ENCODE assay signal across 21 cellular contexts in genomic region chr15:23570466-23570865, GRCh38. TPM values are rescaled to one million over a fixed set of nuclear protein-coding genes. Genes with fewer than 3 reads are reported as not detected.
DNase-seq lines count a peak whose midpoint lies in the region; ATAC-seq, FAIRE-seq and TF ChIP-seq lines count a peak whose summit lies in the region.
"Had no signal": no experiment of that assay in that cellular context is flagged by ENCODE, and none has a peak within 500 bp of the region (broad histone marks: within the 10 kb centered on the region; RNA-seq: fewer than 3 reads in every experiment).

No MANE protein-coding gene starts in this region.

- BruUV-seq in HepG2 (replicated peaks; lab: Mats Ljungman, UMichigan), result no TSS peak

- no peak overlapping the region for H3K9ac ChIP-seq in HepG2 (ENCODE audit: insufficient read depth, low read depth, low read length)
- H3K9ac ChIP-seq in neural cell (ENCODE audit: low read length), result peak overlapping the region; percentile 57

- H3K4me1 ChIP-seq in HepG2 (ENCODE audit: insufficient read depth, low read length) (peaks cover 30% of the 10 kb centered on the region), right lobe of liver (no peaks in the 10 kb centered on the region), ectodermal cell (ENCODE audit: control insufficient read depth, insufficient read depth, low read length) (no peaks in the 10 kb centered on the region)
- H3K4me1 ChIP-seq: gastrocnemius medialis, SJSA1, suprapubic skin had no signal

- FAIRE-seq in HepG2 (lab: Jason Lieb, UNC), result peak; percentile 47

- H2AFZ ChIP-seq in HepG2 (ENCODE audit: low read length), result no peak overlapping the region
- no peak overlapping the region for H2AFZ ChIP-seq in neural cell (ENCODE audit: low read depth, low read length)

- H3K27me3 ChIP-seq in HepG2 (ENCODE audit: control insufficient read depth in 1 of 2, insufficient read depth in 2 of 2, low read length in 2 of 2) (no peaks in the 10 kb centered on the region), right lobe of liver (no peaks in the 10 kb centered on the region), ectodermal cell (ENCODE audit: control insufficient read depth, insufficient read depth, low read length, poor library complexity, severe bottlenecking) (no peaks in the 10 kb centered on the region), neural cell (ENCODE audit: insufficient read depth, low read depth, low read length) (no peaks in the 10 kb centered on the region)
- H3K27me3 ChIP-seq: gastrocnemius medialis, SJSA1, suprapubic skin had no signal

- CTCF ChIA-PET in HepG2 (lab: Yijun Ruan, JAX; ENCODE audit: low intra/inter-chr PET ratio, low total read pairs), result no interaction called here

- ATAC-seq in HepG2 (peak; percentile 71), right lobe of liver (no peak)
- ATAC-seq: activated naive CD4-positive, alpha-beta T cell treated with anti-CD3 and anti-CD28 coated beads, Interleukin-2, amount 50 U/mL, for 72 hours; activated T-cell treated with anti-CD3 and anti-CD28 coated beads, Interleukin-2, amount 50 U/mL, for 72 hours; gastrocnemius medialis; Panc1; WTC11 had no signal

- TF ChIP-seq POLR2A in HepG2 (IDR thresholded peaks at IDR 0.05; ENCODE audit: insufficient read depth in 1 of 2, low read depth in 2 of 2, low read length in 2 of 2) (no peak), right lobe of liver (IDR thresholded peaks at IDR 0.05) (no peak)

- H3K36me3 ChIP-seq in HepG2 (replicated peaks in 1 of 2; ENCODE audit: control insufficient read depth in 1 of 2, insufficient read depth in 2 of 2, low read length in 2 of 2), result no peaks in the 10 kb centered on the region
- no peaks in the 10 kb centered on the region for H3K36me3 ChIP-seq in right lobe of liver
- no peaks in the 10 kb centered on the region for H3K36me3 ChIP-seq in ectodermal cell (ENCODE audit: control insufficient read depth, insufficient read depth, low read length)
- H3K36me3 ChIP-seq in neural cell (ENCODE audit: insufficient read depth, low read length), result no peaks in the 10 kb centered on the region
- H3K36me3 ChIP-seq: gastrocnemius medialis, SJSA1, suprapubic skin had no signal

- H3F3A ChIP-seq in neural cell (ENCODE audit: insufficient read depth, low read length, poor library complexity, severe bottlenecking), result no peaks in the 10 kb centered on the region

- 4% methylated on average over 3 of the region's 3 CpGs for WGBS in HepG2 (ENCODE audit: low lambda C conversion rate)
- WGBS in right lobe of liver (ENCODE audit: insufficient coverage, low coverage, low lambda C conversion rate, missing lambda C conversion rate), result 0% methylated on average over 3 of the region's 3 CpGs
- 37 to 40% methylated on average over 3 of the region's 3 CpGs for WGBS in ectodermal cell, 2 experiments

- intact Hi-C loops in HepG2 (cut with micrococcal nuclease; ENCODE audit: unreplicated experiment) (loop anchor here (5.0 kb wide), 1 partner anchor 1802 kb away; no protein-coding TSS in a partner anchor), right lobe of liver (cut with DNase I) (no loop called here)

- TF ChIP-seq CTCF in HepG2 (CRISPR knock-in tag; IDR thresholded peaks at IDR 0.05) (no peak), right lobe of liver (IDR thresholded peaks at IDR 0.05) (no peak), neural cell (IDR thresholded peaks at IDR 0.05; ENCODE audit: poor library complexity, severe bottlenecking) (no peak)

- H3K9me3 ChIP-seq in HepG2 (ENCODE audit: low read length) (0 out of 2 replicates have a peak, but pooled peaks cover under 1% of the 10 kb centered on the region), right lobe of liver (no peaks in the 10 kb centered on the region), ectodermal cell (ENCODE audit: control insufficient read depth, low read length) (no peaks in the 10 kb centered on the region), neural cell (ENCODE audit: low read length) (no peaks in the 10 kb centered on the region)
- H3K9me3 ChIP-seq: gastrocnemius medialis, SJSA1, suprapubic skin had no signal

- H3K4me2 ChIP-seq in HepG2 (ENCODE audit: low read depth, low read length) (no peak overlapping the region), neural cell (ENCODE audit: low read length) (no peak overlapping the region)

- H3K4me3 ChIP-seq in HepG2 (replicated peaks in 1 of 3; ENCODE audit: insufficient read depth in 1 of 3, low read depth in 2 of 3, low read length in 3 of 3) (no peak overlapping the region), right lobe of liver (no peak overlapping the region), ectodermal cell (ENCODE audit: insufficient read depth, low read depth, low read length) (no peak overlapping the region), neural cell (ENCODE audit: low read length) (peak overlapping the region; percentile 30)
- H3K4me3 ChIP-seq: gastrocnemius medialis, SJSA1, suprapubic skin had no signal

- TF ChIP-seq EP300 in HepG2 (IDR thresholded peaks at IDR 0.05; ENCODE audit: low read depth in 2 of 2, low read length in 2 of 2) (no peak), HepG2 (CRISPR knock-in tag; IDR thresholded peaks at IDR 0.05; ENCODE audit: borderline replicate concordance) (no peak), neural cell (conservative IDR thresholded peaks at IDR 0.05; ENCODE audit: poor library complexity, severe bottlenecking) (no peak)

- H4K20me1 ChIP-seq in HepG2 (ENCODE audit: insufficient read depth, low read length) (0 out of 2 replicates have a peak, but pooled peaks cover 5% of the 10 kb centered on the region), neural cell (ENCODE audit: insufficient read depth) (no peaks in the 10 kb centered on the region)

- H3K27ac ChIP-seq in HepG2 (ENCODE audit: extremely low read length, insufficient read depth, low read length) (no peak overlapping the region), right lobe of liver (no peak overlapping the region), ectodermal cell (ENCODE audit: insufficient read depth, low read depth, low read length, poor library complexity, severe bottlenecking) (peak overlapping the region; percentile 76), neural cell (ENCODE audit: low read length) (peak overlapping the region; percentile 71)
- H3K27ac ChIP-seq: C4-2B, gastrocnemius medialis, SJSA1, suprapubic skin had no signal

- no peaks in the 10 kb centered on the region for H3K9me2 ChIP-seq in neural cell (ENCODE audit: insufficient read depth, low read length)

- POLR2A ChIA-PET in HepG2 (lab: Yijun Ruan, JAX), result no interaction called here

- in situ Hi-C loops in HepG2 (cut with HindIII; ENCODE audit: extremely low pct_ligation_motif_present, low pct_unique_long_range_greater_than_20kb), result no loop called here

- DNase-seq in HepG2 (ENCODE audit: low spot score) (peak; percentile 68), right lobe of liver (no peak), NCI-H2107 (lab: John Stamatoyannopoulos, UW) (no peak), amniotic stem cell (lab: John Stamatoyannopoulos, UW) (no peak)
- no peak for DNase-seq in activated naive CD4-positive, alpha-beta T cell treated with anti-CD3 and anti-CD28 coated beads, Interleukin-2, amount 50 U/mL, for 16 hours
- DNase-seq in stimulated activated CD4-positive, alpha-beta T cell treated with anti-CD3 and anti-CD28 coated beads, Interleukin-2, amount 100 ng/mL, for 24 hours, result no peak
- DNase-seq: activated T-cell treated with anti-CD3 and anti-CD28 coated beads, Interleukin-2, amount 50 U/mL, for 72 hours; dermis blood vessel endothelial cell; gastrocnemius medialis; NCI-H2171; NCI-H82 had no signal

- TF ChIP-seq RAD21 in HepG2 (CRISPR knock-in tag; IDR thresholded peaks at IDR 0.05), result no peak
- TF ChIP-seq RAD21 in neural cell (conservative IDR thresholded peaks at IDR 0.05), result no peak

- peaks cover 14% of the 10 kb centered on the region for H3K79me2 ChIP-seq in HepG2 (ENCODE audit: insufficient read depth, low read length)
- peaks cover 57% of the 10 kb centered on the region for H3K79me2 ChIP-seq in neural cell (replicated peaks; ENCODE audit: insufficient read depth, low read length)

TF ChIP-seq in HepG2, 621 proteins besides CTCF, POLR2A, EP300 and RAD21 (continues in another document):
- TF ChIP-seq TARDBP (CRISPR knock-in tag; IDR thresholded peaks at IDR 0.05) (no peak), MTF1 (CRISPR knock-in tag; IDR thresholded peaks at IDR 0.05) (no peak), KAT2B (IDR thresholded peaks at IDR 0.05; ENCODE audit: borderline replicate concordance, low read depth, low read length) (no peak)

TF ChIP-seq in neural cell, 6 proteins besides CTCF, POLR2A, EP300 and RAD21:
- peak; percentile 19 for TF ChIP-seq POLR2AphosphoS5 (IDR thresholded peaks at IDR 0.05)
- no peak for TF ChIP-seq EZH2 (IDR thresholded peaks at IDR 0.05; ENCODE audit: borderline replicate concordance, insufficient read depth, low read length, poor library complexity, severe bottlenecking)

RNA-seq across cellular contexts. Expression of gene MKRN3, which starts 5.0 kb away (rescaled TPM):
- total RNA-seq in HepG2 (2016; rRNA removed; fragmentation: Illumina TruSeq; extraction: Trizol) (4.6 and 5.2 TPM in 2 replicates), right lobe of liver (under 1 TPM in 2 of 6 experiments, not detected in 4; 0.24 to 0.44 TPM)
- total RNA-seq in HepG2 (2016; cell fraction: cytosol; rRNA removed; fragmentation: Illumina TruSeq; extraction: Trizol; ENCODE audit: low read depth), result 0.51 and 0.71 TPM in 2 replicates
- 4.3 and 5.4 TPM in 2 replicates for total RNA-seq in HepG2 (2016; cell fraction: insoluble cytoplasmic fraction; rRNA removed; fragmentation: Illumina TruSeq; extraction: Trizol)
- 2.0 and 2.5 TPM in 2 replicates for total RNA-seq in HepG2 (2016; cell fraction: membrane; rRNA removed; fragmentation: Illumina TruSeq; extraction: Trizol)
- total RNA-seq in HepG2 (2016; cell fraction: nucleus; rRNA removed; fragmentation: Illumina TruSeq; extraction: Trizol), result 10.1 and 10.2 TPM in 2 replicates
- polyA plus RNA-seq in HepG2 (2011; rRNA removed) (2.1 and 2.4 TPM in 2 replicates), neural cell (10.7 and 13.9 TPM in 2 replicates)
- 1.7 and 1.8 TPM in 2 replicates for polyA plus RNA-seq in HepG2 (2011; cell fraction: cytosol; rRNA removed)
- 4.1 and 5.0 TPM in 2 replicates for polyA plus RNA-seq in HepG2 (2011; cell fraction: nucleus; rRNA removed)
- polyA plus RNA-seq in HepG2 (2012), result 2.0 and 2.6 TPM in 2 replicates
- 0.60 and 0.65 TPM in 2 replicates for polyA plus RNA-seq in HepG2 (2016; cell fraction: cytosol; fragmentation: Illumina TruSeq; extraction: Trizol; ENCODE audit: low read depth)
- 2.0 TPM in 2 replicates for polyA plus RNA-seq in HepG2 (2016; cell fraction: insoluble cytoplasmic fraction; fragmentation: Illumina TruSeq; extraction: Trizol; ENCODE audit: low read depth)
- 1.4 and 1.9 TPM in 2 replicates for polyA plus RNA-seq in HepG2 (2016; cell fraction: membrane; fragmentation: Illumina TruSeq; extraction: Trizol; ENCODE audit: low read depth)
- polyA plus RNA-seq in HepG2 (2016; cell fraction: nucleus; fragmentation: Illumina TruSeq; extraction: Trizol; ENCODE audit: insufficient read depth, low read depth), result 5.1 and 5.8 TPM in 2 replicates
- polyA minus RNA-seq in HepG2 (2011; rRNA and poly(A)+ RNA removed; ENCODE audit: low replicate concordance), result 6.2 and 6.7 TPM in 2 replicates
- polyA minus RNA-seq in HepG2 (2011; cell fraction: cytosol; rRNA and poly(A)+ RNA removed), result 1.9 and 2.3 TPM in 2 replicates
- polyA minus RNA-seq in HepG2 (2011; cell fraction: nucleus; rRNA and poly(A)+ RNA removed), result 14.5 and 16.4 TPM in 2 replicates
- polyA plus RNA-seq in ectodermal cell (2013, experiment 1 of 4), result not detected
- polyA plus RNA-seq in ectodermal cell (2013, experiment 2 of 4), result 0.34 TPM
- not detected for polyA plus RNA-seq in ectodermal cell (2013, experiment 3 of 4)
- polyA plus RNA-seq in ectodermal cell (2013, experiment 4 of 4), result 0.12 TPM
- polyA minus RNA-seq in neural cell, result 20.5 and 23.1 TPM in 2 replicates
- total RNA-seq: A673, posterior vena cava, WTC11 had no signal

Comparison
In these comparisons a context has a peak if more than half of its experiments do, and no peak if none do; other contexts are left out.
1. H3K27ac ChIP-seq: peak in ectodermal cell (single experiment) and neural cell (single experiment); none in HepG2 (single experiment) and right lobe of liver (0 of 3).